In the genomic region with DNA sequence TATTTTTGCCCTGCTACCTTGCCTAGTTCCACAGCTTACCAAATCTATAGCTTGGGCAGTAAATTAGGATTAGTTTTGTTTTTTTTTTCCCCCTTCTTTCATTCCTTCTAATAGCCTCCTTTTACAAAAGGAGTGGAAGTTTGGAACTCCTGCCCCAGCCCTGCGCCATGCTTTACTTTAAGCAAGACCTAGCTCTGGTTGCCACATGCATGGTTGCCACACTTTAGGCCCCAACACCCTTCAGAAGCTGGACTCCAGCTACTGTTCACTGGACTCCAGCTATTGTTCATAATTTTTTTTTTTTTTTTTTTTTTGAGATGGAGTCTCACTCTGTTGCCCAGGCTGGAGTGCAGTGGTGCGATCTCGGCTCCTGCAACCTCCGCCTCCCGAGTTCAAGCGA, we compare ENCODE assay signal across 25 cellular contexts.
"Had no signal": no experiment of that assay in that cellular context is flagged by ENCODE, and none has a peak within 500 bp of the region (broad histone marks: within the 10 kb centered on the region; RNA-seq: fewer than 3 reads in every experiment).

No MANE protein-coding gene starts in this region.

- H3K4me3 ChIP-seq: left lung, lower lobe of right lung, mucosa of descending colon, ovary, skin epidermis, thoracic aorta had no signal

- H3K36me3 ChIP-seq: left lung, lower lobe of right lung, ovary, thoracic aorta had no signal

- ATAC-seq: esophagus mucosa; left lung; lower lobe of right lung; mucosa of descending colon; natural killer cell treated with Interleukin-12 subunit alpha and Interleukin-12 subunit beta and Interleukin-15 and Interleukin-18, amount 100 ng/mL, for 72 hours; sciatic nerve had no signal

- DNase-seq: activated CD4-positive, alpha-beta T cell treated with anti-CD3 and anti-CD28 coated beads for 4 hours; activated CD4-positive, alpha-beta T cell treated with anti-CD3 and anti-CD28 coated beads, Interleukin-2, amount 50 U/mL, for 4 hours; activated effector memory CD4-positive, alpha-beta T cell treated with Interleukin-2 at 50 U/mL for 16 hours; activated naive CD4-positive, alpha-beta T cell treated with Interleukin-2 at 50 U/mL for 16 hours; activated T-cell treated with anti-CD3 and anti-CD28 coated beads for 4 hours; anterior cingulate cortex; endodermal cell; foreskin melanocyte; kidney glomerular epithelial cell; left lung; lower lobe of right lung; mesendoderm; mucosa of descending colon; ovary; stimulated activated CD4-positive, alpha-beta T cell treated with anti-CD3 and anti-CD28 coated beads, Interleukin-12 subunit alpha, Interleukin-12 subunit beta, amount 100 ng/mL, for 4 hours; stimulated activated CD4-positive, alpha-beta T cell treated with anti-CD3 and anti-CD28 coated beads, Interleukin-4, amount 100 ng/mL, for 1 hour; trophoblast cell had no signal

- FAIRE-seq: bronchial epithelial cell, urothelium cell line had no signal

- H3K27me3 ChIP-seq: left lung, ovary had no signal

- H3K9me3 ChIP-seq: left lung, lower lobe of right lung, mucosa of descending colon, ovary, thoracic aorta had no signal

- H3K4me1 ChIP-seq: left lung, lower lobe of right lung had no signal

- H3K27ac ChIP-seq: left lung, lower lobe of right lung, ovary, skin epidermis, thoracic aorta, VCaP had no signal
